Comparison of ENCODE assay signal across 1 cellular context in genomic region chr10:15472431-15473400, GRCh38.
TF ChIP-seq lines count a peak whose summit lies in the region.

No MANE protein-coding gene starts in this region.

TF ChIP-seq in HEK293, 187 proteins besides CTCF, POLR2A, EP300 and RAD21 (continued from another document and continues in another):
- TF ChIP-seq, protein P1, sequence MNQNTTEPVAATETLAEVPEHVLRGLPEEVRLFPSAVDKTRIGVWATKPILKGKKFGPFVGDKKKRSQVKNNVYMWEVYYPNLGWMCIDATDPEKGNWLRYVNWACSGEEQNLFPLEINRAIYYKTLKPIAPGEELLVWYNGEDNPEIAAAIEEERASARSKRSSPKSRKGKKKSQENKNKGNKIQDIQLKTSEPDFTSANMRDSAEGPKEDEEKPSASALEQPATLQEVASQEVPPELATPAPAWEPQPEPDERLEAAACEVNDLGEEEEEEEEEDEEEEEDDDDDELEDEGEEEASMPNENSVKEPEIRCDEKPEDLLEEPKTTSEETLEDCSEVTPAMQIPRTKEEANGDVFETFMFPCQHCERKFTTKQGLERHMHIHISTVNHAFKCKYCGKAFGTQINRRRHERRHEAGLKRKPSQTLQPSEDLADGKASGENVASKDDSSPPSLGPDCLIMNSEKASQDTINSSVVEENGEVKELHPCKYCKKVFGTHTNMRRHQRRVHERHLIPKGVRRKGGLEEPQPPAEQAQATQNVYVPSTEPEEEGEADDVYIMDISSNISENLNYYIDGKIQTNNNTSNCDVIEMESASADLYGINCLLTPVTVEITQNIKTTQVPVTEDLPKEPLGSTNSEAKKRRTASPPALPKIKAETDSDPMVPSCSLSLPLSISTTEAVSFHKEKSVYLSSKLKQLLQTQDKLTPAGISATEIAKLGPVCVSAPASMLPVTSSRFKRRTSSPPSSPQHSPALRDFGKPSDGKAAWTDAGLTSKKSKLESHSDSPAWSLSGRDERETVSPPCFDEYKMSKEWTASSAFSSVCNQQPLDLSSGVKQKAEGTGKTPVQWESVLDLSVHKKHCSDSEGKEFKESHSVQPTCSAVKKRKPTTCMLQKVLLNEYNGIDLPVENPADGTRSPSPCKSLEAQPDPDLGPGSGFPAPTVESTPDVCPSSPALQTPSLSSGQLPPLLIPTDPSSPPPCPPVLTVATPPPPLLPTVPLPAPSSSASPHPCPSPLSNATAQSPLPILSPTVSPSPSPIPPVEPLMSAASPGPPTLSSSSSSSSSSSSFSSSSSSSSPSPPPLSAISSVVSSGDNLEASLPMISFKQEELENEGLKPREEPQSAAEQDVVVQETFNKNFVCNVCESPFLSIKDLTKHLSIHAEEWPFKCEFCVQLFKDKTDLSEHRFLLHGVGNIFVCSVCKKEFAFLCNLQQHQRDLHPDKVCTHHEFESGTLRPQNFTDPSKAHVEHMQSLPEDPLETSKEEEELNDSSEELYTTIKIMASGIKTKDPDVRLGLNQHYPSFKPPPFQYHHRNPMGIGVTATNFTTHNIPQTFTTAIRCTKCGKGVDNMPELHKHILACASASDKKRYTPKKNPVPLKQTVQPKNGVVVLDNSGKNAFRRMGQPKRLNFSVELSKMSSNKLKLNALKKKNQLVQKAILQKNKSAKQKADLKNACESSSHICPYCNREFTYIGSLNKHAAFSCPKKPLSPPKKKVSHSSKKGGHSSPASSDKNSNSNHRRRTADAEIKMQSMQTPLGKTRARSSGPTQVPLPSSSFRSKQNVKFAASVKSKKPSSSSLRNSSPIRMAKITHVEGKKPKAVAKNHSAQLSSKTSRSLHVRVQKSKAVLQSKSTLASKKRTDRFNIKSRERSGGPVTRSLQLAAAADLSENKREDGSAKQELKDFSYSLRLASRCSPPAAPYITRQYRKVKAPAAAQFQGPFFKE (tag by site-specific recombination; IDR thresholded peaks at IDR 0.05; ENCODE audit: borderline replicate concordance): no peak
- TF ChIP-seq ZFHX2 (tag by site-specific recombination; conservative IDR thresholded peaks at IDR 0.05) (no peak), ZNF704 (tag by site-specific recombination; IDR thresholded peaks at IDR 0.05) (no peak), ZNF777 (tag by site-specific recombination; IDR thresholded peaks at IDR 0.05; ENCODE audit: borderline replicate concordance) (no peak), ZNF112 (tag by site-specific recombination; IDR thresholded peaks at IDR 0.05) (no peak), ZNF24 (tag by site-specific recombination; IDR thresholded peaks at IDR 0.05) (no peak), ZNF544 (tag by site-specific recombination; IDR thresholded peaks at IDR 0.05) (no peak), ZBTB26 (tag by site-specific recombination; optimal IDR thresholded peaks at IDR 0.05) (no peak), ZNF624 (tag by site-specific recombination; IDR thresholded peaks at IDR 0.05) (no peak), ZBTB48 (tag by site-specific recombination; IDR thresholded peaks at IDR 0.05) (0 out of 2 replicates have a peak, but pooled peaks have one; percentile 22), WT1 (tag by site-specific recombination; IDR thresholded peaks at IDR 0.05) (peak; percentile 61), HOXA7 (CRISPR knock-in tag; IDR thresholded peaks at IDR 0.05; ENCODE audit: borderline replicate concordance) (no peak), ZNF48 (tag by site-specific recombination; IDR thresholded peaks at IDR 0.05) (no peak), ZNF558 (tag by site-specific recombination; IDR thresholded peaks at IDR 0.05) (0 out of 2 replicates have a peak, but pooled peaks have one; percentile 61), INSM2 (tag by site-specific recombination; IDR thresholded peaks at IDR 0.05) (no peak), ZNF645 (tag by site-specific recombination; IDR thresholded peaks at IDR 0.05) (no peak), ZNF248 (tag by site-specific recombination; IDR thresholded peaks at IDR 0.05) (no peak), ZNF639 (tag by site-specific recombination; IDR thresholded peaks at IDR 0.05) (no peak), ZNF214 (tag by site-specific recombination; IDR thresholded peaks at IDR 0.05; ENCODE audit: borderline replicate concordance) (no peak), ZNF140 (tag by site-specific recombination; IDR thresholded peaks at IDR 0.05) (no peak), ZNF501 (tag by site-specific recombination; IDR thresholded peaks at IDR 0.05) (no peak), GLI4 (tag by site-specific recombination; IDR thresholded peaks at IDR 0.05) (no peak), ZNF16 (tag by site-specific recombination; IDR thresholded peaks at IDR 0.05; ENCODE audit: low read depth) (no peak), ZNF37A (tag by site-specific recombination; IDR thresholded peaks at IDR 0.05) (no peak), PRDM4 (tag by site-specific recombination; IDR thresholded peaks at IDR 0.05) (no peak), SCRT1 (tag by site-specific recombination; IDR thresholded peaks at IDR 0.05; ENCODE audit: borderline replicate concordance) (no peak), ZNF19 (tag by site-specific recombination; IDR thresholded peaks at IDR 0.05; ENCODE audit: low read depth) (no peak), ZNF157 (tag by site-specific recombination; IDR thresholded peaks at IDR 0.05) (no peak), PATZ1 (tag by site-specific recombination; IDR thresholded peaks at IDR 0.05) (no peak), ZNF211 (tag by site-specific recombination; IDR thresholded peaks at IDR 0.05; ENCODE audit: low read depth) (no peak), ZBTB17 (tag by site-specific recombination; IDR thresholded peaks at IDR 0.05) (no peak), ZNF677 (tag by site-specific recombination; IDR thresholded peaks at IDR 0.05) (no peak)
- TF ChIP-seq, protein P2, sequence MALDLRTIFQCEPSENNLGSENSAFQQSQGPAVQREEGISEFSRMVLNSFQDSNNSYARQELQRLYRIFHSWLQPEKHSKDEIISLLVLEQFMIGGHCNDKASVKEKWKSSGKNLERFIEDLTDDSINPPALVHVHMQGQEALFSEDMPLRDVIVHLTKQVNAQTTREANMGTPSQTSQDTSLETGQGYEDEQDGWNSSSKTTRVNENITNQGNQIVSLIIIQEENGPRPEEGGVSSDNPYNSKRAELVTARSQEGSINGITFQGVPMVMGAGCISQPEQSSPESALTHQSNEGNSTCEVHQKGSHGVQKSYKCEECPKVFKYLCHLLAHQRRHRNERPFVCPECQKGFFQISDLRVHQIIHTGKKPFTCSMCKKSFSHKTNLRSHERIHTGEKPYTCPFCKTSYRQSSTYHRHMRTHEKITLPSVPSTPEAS (tag by site-specific recombination; IDR thresholded peaks at IDR 0.05): no peak
- TF ChIP-seq, protein P3, sequence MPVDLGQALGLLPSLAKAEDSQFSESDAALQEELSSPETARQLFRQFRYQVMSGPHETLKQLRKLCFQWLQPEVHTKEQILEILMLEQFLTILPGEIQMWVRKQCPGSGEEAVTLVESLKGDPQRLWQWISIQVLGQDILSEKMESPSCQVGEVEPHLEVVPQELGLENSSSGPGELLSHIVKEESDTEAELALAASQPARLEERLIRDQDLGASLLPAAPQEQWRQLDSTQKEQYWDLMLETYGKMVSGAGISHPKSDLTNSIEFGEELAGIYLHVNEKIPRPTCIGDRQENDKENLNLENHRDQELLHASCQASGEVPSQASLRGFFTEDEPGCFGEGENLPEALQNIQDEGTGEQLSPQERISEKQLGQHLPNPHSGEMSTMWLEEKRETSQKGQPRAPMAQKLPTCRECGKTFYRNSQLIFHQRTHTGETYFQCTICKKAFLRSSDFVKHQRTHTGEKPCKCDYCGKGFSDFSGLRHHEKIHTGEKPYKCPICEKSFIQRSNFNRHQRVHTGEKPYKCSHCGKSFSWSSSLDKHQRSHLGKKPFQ (tag by site-specific recombination; IDR thresholded peaks at IDR 0.05): no peak
- TF ChIP-seq, protein P4, sequence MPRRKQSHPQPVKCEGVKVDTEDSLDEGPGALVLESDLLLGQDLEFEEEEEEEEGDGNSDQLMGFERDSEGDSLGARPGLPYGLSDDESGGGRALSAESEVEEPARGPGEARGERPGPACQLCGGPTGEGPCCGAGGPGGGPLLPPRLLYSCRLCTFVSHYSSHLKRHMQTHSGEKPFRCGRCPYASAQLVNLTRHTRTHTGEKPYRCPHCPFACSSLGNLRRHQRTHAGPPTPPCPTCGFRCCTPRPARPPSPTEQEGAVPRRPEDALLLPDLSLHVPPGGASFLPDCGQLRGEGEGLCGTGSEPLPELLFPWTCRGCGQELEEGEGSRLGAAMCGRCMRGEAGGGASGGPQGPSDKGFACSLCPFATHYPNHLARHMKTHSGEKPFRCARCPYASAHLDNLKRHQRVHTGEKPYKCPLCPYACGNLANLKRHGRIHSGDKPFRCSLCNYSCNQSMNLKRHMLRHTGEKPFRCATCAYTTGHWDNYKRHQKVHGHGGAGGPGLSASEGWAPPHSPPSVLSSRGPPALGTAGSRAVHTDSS (tag by site-specific recombination; IDR thresholded peaks at IDR 0.05): no peak
